In the genomic region with DNA sequence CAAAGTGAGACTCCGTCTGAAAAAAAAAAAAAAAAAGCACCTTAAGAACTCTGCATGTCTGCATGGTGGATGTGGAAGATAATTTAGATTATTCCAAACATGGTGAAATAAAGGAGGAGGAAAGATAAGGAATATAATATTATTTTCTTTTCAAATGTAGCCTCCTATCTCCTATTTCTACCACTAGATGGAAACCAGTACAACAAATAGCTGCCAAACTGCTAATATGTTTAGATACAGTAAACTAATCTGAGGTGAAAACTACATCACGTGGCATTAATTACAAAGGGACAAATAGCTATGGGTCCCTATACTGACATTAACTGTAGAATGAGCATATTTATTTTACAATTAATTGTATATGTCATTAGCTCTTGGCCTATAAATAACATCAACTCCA, we compare ENCODE assay signal across 11 cellular contexts.
A peak's percentile ranks its signal among the peaks of the same experiment; 100 is the strongest.
DNase-seq lines count a peak whose midpoint lies in the region; ATAC-seq and TF ChIP-seq lines count a peak whose summit lies in the region.
"Had no signal": no experiment of that assay in that cellular context is flagged by ENCODE, and none has a peak within 500 bp of the region (broad histone marks: within the 10 kb centered on the region; RNA-seq: fewer than 3 reads in every experiment).

No MANE protein-coding gene starts in this region.

- no peak overlapping the region for H2AFZ ChIP-seq in IMR-90 (replicated peaks; ENCODE audit: low read length, poor library complexity)

- H3K4me2 ChIP-seq in IMR-90 (ENCODE audit: low read depth, low read length) (no peak overlapping the region), mesendoderm (ENCODE audit: low read length) (no peak overlapping the region)

- H3K23ac ChIP-seq in IMR-90 (ENCODE audit: low read depth, low read length) (no peak overlapping the region), mesendoderm (ENCODE audit: low read length) (no peak overlapping the region)

- no peak overlapping the region for H2BK15ac ChIP-seq in IMR-90 (ENCODE audit: low read depth, low read length)
- no peak overlapping the region for H2BK15ac ChIP-seq in mesendoderm (replicated peaks; ENCODE audit: low read depth)

- H3K56ac ChIP-seq in IMR-90 (ENCODE audit: extremely low read depth, insufficient read depth, low read length) = no peak overlapping the region
- no peak overlapping the region for H3K56ac ChIP-seq in mesendoderm (ENCODE audit: low read length)

- H4K20me1 ChIP-seq in IMR-90 (ENCODE audit: insufficient read depth, low read length) = no peaks in the 10 kb centered on the region

- no peak overlapping the region for H2AK5ac ChIP-seq in IMR-90 (ENCODE audit: low read depth, low read length)
- no peak overlapping the region for H2AK5ac ChIP-seq in mesendoderm (ENCODE audit: low read length)

- no peak overlapping the region for H4K91ac ChIP-seq in IMR-90 (ENCODE audit: insufficient read depth, low read depth, low read length)

- ATAC-seq in IMR-90 (ENCODE audit: low read depth) = no peak; the same call in 1 of the 2 replicates
- no peak for ATAC-seq in gastrocnemius medialis
- ATAC-seq: left cardiac atrium had no signal

- POLR2A ChIA-PET in BJ (lab: Charles Lee) (no interaction called here), IMR-90 (lab: Charles Lee; ENCODE audit: unreplicated experiment) (no interaction called here)

- H3K79me1 ChIP-seq in IMR-90 (ENCODE audit: low read depth in 1 of 2, low read length in 2 of 2) (0 out of 4 replicates have a peak, but pooled peaks cover 0 to 2% of the 10 kb centered on the region in 2 experiments), mesendoderm (ENCODE audit: low read length) (no peaks in the 10 kb centered on the region)

- H2BK5ac ChIP-seq in IMR-90 (ENCODE audit: low read depth, low read length, poor library complexity, severe bottlenecking) (no peak overlapping the region), mesendoderm (ENCODE audit: low read length) (no peak overlapping the region)

- TF ChIP-seq POLR2A in IMR-90 (IDR thresholded peaks at IDR 0.05; ENCODE audit: low read depth, low read length) = no peak
- no peak for TF ChIP-seq POLR2A in gastrocnemius medialis (IDR thresholded peaks at IDR 0.05)
- TF ChIP-seq POLR2A in thyroid gland (IDR thresholded peaks at IDR 0.05) = no peak

- H3K4me1 ChIP-seq in IMR-90 (ENCODE audit: control insufficient read depth, insufficient read depth, low read length) = no peaks in the 10 kb centered on the region
- H3K4me1 ChIP-seq in mesendoderm (ENCODE audit: control insufficient read depth, low read depth, low read length) = no peaks in the 10 kb centered on the region
- H3K4me1 ChIP-seq in gastrocnemius medialis = no peaks in the 10 kb centered on the region
- H3K4me1 ChIP-seq in thyroid gland = no peaks in the 10 kb centered on the region
- H3K4me1 ChIP-seq: upper lobe of left lung had no signal

- in situ Hi-C loops in IMR-90 (cut with MboI; ENCODE audit: low sequenced_read_pairs) (no loop called here), astrocyte of the cerebellum (cut with HindIII; ENCODE audit: low sequenced_read_pairs) (no loop called here), gastrocnemius medialis (cut with MboI; ENCODE audit: low sequenced_read_pairs in 4 of 4) (no loop called here)

- H3K27ac ChIP-seq in IMR-90 (ENCODE audit: insufficient read depth, low read length) (no peak overlapping the region), mesendoderm (ENCODE audit: low read depth, low read length) (no peak overlapping the region), gastrocnemius medialis (no peak overlapping the region), thyroid gland (no peak overlapping the region)
- H3K27ac ChIP-seq: upper lobe of left lung had no signal

- no peaks in the 10 kb centered on the region for H3K36me3 ChIP-seq in BJ (ENCODE audit: control insufficient read depth, insufficient read depth, low read length)
- H3K36me3 ChIP-seq in IMR-90 (ENCODE audit: control insufficient read depth, insufficient read depth, low read length) = no peaks in the 10 kb centered on the region
- H3K36me3 ChIP-seq in mesendoderm (ENCODE audit: control insufficient read depth, insufficient read depth, low read length) = no peaks in the 10 kb centered on the region
- H3K36me3 ChIP-seq in gastrocnemius medialis = no peaks in the 10 kb centered on the region
- H3K36me3 ChIP-seq in thyroid gland = no peaks in the 10 kb centered on the region

- H3K18ac ChIP-seq in IMR-90 (ENCODE audit: low read depth, low read length) (no peak overlapping the region), mesendoderm (ENCODE audit: low read length) (peak overlapping the region; percentile 51)

- DNase-seq in BJ (ENCODE audit: low read depth) (no peak), IMR-90 (peak; percentile 1), astrocyte of the cerebellum (ENCODE audit: low read depth) (no peak), mesendoderm (no peak), gastrocnemius medialis (no peak), thyroid gland (no peak)
- no peak for DNase-seq in stimulated activated CD4-positive, alpha-beta T cell treated with anti-CD3 and anti-CD28 coated beads, Interleukin-1b, Interleukin-23, amount 100 ng/mL, for 48 hours
- DNase-seq: central memory CD4-positive, alpha-beta T cell; left cardiac atrium; NCI-H2029 treated with DMSO at 0.1 percent for 48 hours had no signal

- no peak overlapping the region for H3K14ac ChIP-seq in IMR-90 (replicated peaks; ENCODE audit: low read depth, low read length)

- H3K4me3 ChIP-seq in BJ (ENCODE audit: low read depth, low read length) (no peak overlapping the region), IMR-90 (ENCODE audit: insufficient read depth, low read depth, low read length) (no peak overlapping the region), astrocyte of the cerebellum (ENCODE audit: low read depth, low read length) (no peak overlapping the region), mesendoderm (ENCODE audit: low read length) (no peak overlapping the region), gastrocnemius medialis (no peak overlapping the region), thyroid gland (replicated peaks in 1 of 3) (no peak overlapping the region)
- H3K4me3 ChIP-seq: upper lobe of left lung had no signal

- WGBS in IMR-90 (ENCODE audit: extremely low coverage in 2 of 2, insufficient read length in 1 of 2), 2 experiments = no CpG with 5 or more reads among the region's 2 CpGs
- WGBS in mesendoderm (ENCODE audit: extremely low coverage, insufficient coverage, low lambda C conversion rate) = no CpG with 5 or more reads among the region's 2 CpGs
- WGBS in thyroid gland, 2 donors = 96 to 99% methylated on average over 2 of the region's 2 CpGs

- no peak overlapping the region for H2BK20ac ChIP-seq in IMR-90 (ENCODE audit: low read depth, low read length)

- no peaks in the 10 kb centered on the region for H3K79me2 ChIP-seq in mesendoderm (ENCODE audit: control insufficient read depth, insufficient read depth, low read length)

- TF ChIP-seq CTCF in BJ (IDR thresholded peaks at IDR 0.05; ENCODE audit: insufficient read depth, low read depth, low read length) (0 out of 2 replicates have a peak, but pooled peaks have one; percentile 20), IMR-90 (conservative IDR thresholded peaks at IDR 0.05; ENCODE audit: low read depth, low read length) (peak; percentile 27; the same call in 1 of the 2 replicates), astrocyte of the cerebellum (IDR thresholded peaks at IDR 0.05; ENCODE audit: low read depth, low read length, missing control alignments) (peak; percentile 13), gastrocnemius medialis (IDR thresholded peaks at IDR 0.05 in 4 of 5, conservative IDR thresholded peaks at IDR 0.05 in 1 of 5) (no peak), thyroid gland (IDR thresholded peaks at IDR 0.05) (no peak)

- intact Hi-C loops in IMR-90 (cut with micrococcal nuclease) = loop anchor here (5.0 kb wide), 1 partner anchor 298 kb away; no protein-coding TSS in a partner anchor
- intact Hi-C loops in gastrocnemius medialis (cut with DNase I; ENCODE audit: low total_unique reads) = no loop called here
- intact Hi-C loops in thyroid gland (cut with DNase I) = no loop called here

- H2BK120ac ChIP-seq in IMR-90 (ENCODE audit: low read depth, low read length) (no peak overlapping the region), mesendoderm (ENCODE audit: low read depth, low read length) (no peak overlapping the region)

- dilution Hi-C loops in IMR-90 (cut with HindIII; ENCODE audit: low sequenced_read_pairs, unreplicated experiment) = no loop called here

- H4K8ac ChIP-seq in IMR-90 (ENCODE audit: low read depth in 2 of 2, low read length in 2 of 2) (no peak overlapping the region), mesendoderm (ENCODE audit: low read depth, low read length) (no peak overlapping the region)

- CTCF ChIA-PET in BJ (lab: Yijun Ruan, JAX) (interaction anchor here (1.0 to 1.5 kb wide), 4 partner anchors 11 to 297 kb away, joined by 3 to 11 read pairs (median 3); no protein-coding TSS in a partner anchor), IMR-90 (lab: Yijun Ruan, JAX) (no interaction called here)

- no peaks in the 10 kb centered on the region for H3K9me3 ChIP-seq in IMR-90 (ENCODE audit: control insufficient read depth, insufficient read depth, low read length)
- H3K9me3 ChIP-seq in gastrocnemius medialis = no peaks in the 10 kb centered on the region
- H3K9me3 ChIP-seq in thyroid gland = no peaks in the 10 kb centered on the region
- H3K9me3 ChIP-seq: upper lobe of left lung had no signal

- H3K9ac ChIP-seq in IMR-90 (ENCODE audit: low read depth, low read length) = no peak overlapping the region
- no peak overlapping the region for H3K9ac ChIP-seq in mesendoderm (ENCODE audit: low read length)

- H2AK9ac ChIP-seq in IMR-90 (replicated peaks; ENCODE audit: low read depth, low read length, poor library complexity) = no peak overlapping the region

- H4K5ac ChIP-seq in IMR-90 (ENCODE audit: low read depth, low read length) (no peak overlapping the region), mesendoderm (ENCODE audit: low read length) (no peak overlapping the region)

- no peaks in the 10 kb centered on the region for H3K9me1 ChIP-seq in IMR-90 (ENCODE audit: insufficient read depth, low read length)

- BruUV-seq in IMR-90 (replicated peaks; lab: Mats Ljungman, UMichigan) = no TSS peak

- TF ChIP-seq RAD21 in IMR-90 (IDR thresholded peaks at IDR 0.05; ENCODE audit: low read length) = peak; percentile 39

- H3K27me3 ChIP-seq in BJ (ENCODE audit: control insufficient read depth, insufficient read depth, low read length) = no peaks in the 10 kb centered on the region
- H3K27me3 ChIP-seq in IMR-90 (ENCODE audit: control insufficient read depth, insufficient read depth, low read length) = no peaks in the 10 kb centered on the region
- no peaks in the 10 kb centered on the region for H3K27me3 ChIP-seq in mesendoderm (ENCODE audit: insufficient read depth, low read length, poor library complexity)
- H3K27me3 ChIP-seq in gastrocnemius medialis = no peaks in the 10 kb centered on the region
- no peaks in the 10 kb centered on the region for H3K27me3 ChIP-seq in thyroid gland
- H3K27me3 ChIP-seq: upper lobe of left lung had no signal

- H3K4ac ChIP-seq in IMR-90 (ENCODE audit: low read depth, low read length) (no peak overlapping the region), mesendoderm (ENCODE audit: low read depth, low read length) (peak overlapping the region; percentile 16)

TF ChIP-seq in IMR-90, 13 proteins besides CTCF, POLR2A, EP300 and RAD21:
- TF ChIP-seq RFX5 (IDR thresholded peaks at IDR 0.05; ENCODE audit: low read depth, low read length) (no peak), SMC3 (IDR thresholded peaks at IDR 0.05; ENCODE audit: low read depth, low read length) (peak; percentile 13; the same call in 1 of the 2 replicates)
TF ChIP-seq in IMR-90: peak in this region for 1.

Comparison
In these comparisons a context has a peak if more than half of its experiments do, and no peak if none do; other contexts are left out.
1. CTCF ChIP-seq: peak in BJ (single experiment), IMR-90 (single experiment) and astrocyte of the cerebellum (single experiment); none in gastrocnemius medialis (0 of 5) and thyroid gland (0 of 6).